Comparison of ENCODE assay signal across 12 cellular contexts in the genomic region with DNA sequence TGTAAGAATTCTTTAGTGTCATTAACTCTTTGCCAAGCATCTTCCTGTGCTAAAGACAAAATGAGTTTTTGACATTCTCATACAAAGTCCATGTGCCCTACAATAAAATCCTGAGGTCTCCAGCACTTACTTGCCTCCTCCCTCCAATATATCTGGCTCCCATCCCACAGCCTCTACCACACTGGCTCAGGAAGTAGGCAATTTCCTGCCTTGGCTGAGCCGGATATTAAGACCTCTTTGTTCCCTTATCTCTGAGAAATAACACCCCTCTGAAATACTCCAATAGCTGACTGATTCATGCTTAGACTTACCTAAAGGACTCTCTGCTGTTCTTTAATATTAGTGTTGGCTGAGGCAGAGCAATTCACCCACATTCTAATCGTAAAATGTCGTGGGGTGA. TPM values are rescaled to one million over a fixed set of nuclear protein-coding genes. Genes with fewer than 3 reads are reported as not detected.
DNase-seq lines count a peak whose midpoint lies in the region; ATAC-seq, FAIRE-seq and TF ChIP-seq lines count a peak whose summit lies in the region.
"Had no signal": no experiment of that assay in that cellular context is flagged by ENCODE, and none has a peak within 500 bp of the region (broad histone marks: within the 10 kb centered on the region; RNA-seq: fewer than 3 reads in every experiment).

No MANE protein-coding gene starts in this region.

- H3K4me2 ChIP-seq in HepG2 (ENCODE audit: low read depth, low read length) = no peak overlapping the region

- H3K9ac ChIP-seq in liver (ENCODE audit: low read depth in 1 of 2, low read length in 2 of 2) (no peak overlapping the region), HepG2 (ENCODE audit: insufficient read depth, low read depth, low read length) (no peak overlapping the region)

- in situ Hi-C loops in HepG2 (cut with HindIII; ENCODE audit: extremely low pct_ligation_motif_present, low pct_unique_long_range_greater_than_20kb) = no loop called here

- no peak for TF ChIP-seq RAD21 in liver (IDR thresholded peaks at IDR 0.05)
- no peak for TF ChIP-seq RAD21 in HepG2 (CRISPR knock-in tag; IDR thresholded peaks at IDR 0.05)

- H3K4me1 ChIP-seq in liver (ENCODE audit: control insufficient read depth in 4 of 4, insufficient read depth in 4 of 4, low read length in 3 of 4) = no peaks in the 10 kb centered on the region
- no peaks in the 10 kb centered on the region for H3K4me1 ChIP-seq in HepG2 (ENCODE audit: insufficient read depth, low read length)
- peaks cover 0 to 5% of the 10 kb centered on the region in 2 donors for H3K4me1 ChIP-seq in left lung
- H3K4me1 ChIP-seq: thyroid gland had no signal

- no peaks in the 10 kb centered on the region for H3K27me3 ChIP-seq in liver (ENCODE audit: control insufficient read depth in 4 of 4, insufficient read depth in 4 of 4, low read length in 3 of 4)
- no peaks in the 10 kb centered on the region for H3K27me3 ChIP-seq in HepG2 (ENCODE audit: control insufficient read depth in 1 of 2, insufficient read depth in 2 of 2, low read length in 2 of 2)
- no peaks in the 10 kb centered on the region for H3K27me3 ChIP-seq in left lung
- H3K27me3 ChIP-seq: thyroid gland had no signal

- H3K79me2 ChIP-seq in HepG2 (ENCODE audit: insufficient read depth, low read length) = no peaks in the 10 kb centered on the region

- WGBS in liver = 36% methylated on average over 3 of the region's 3 CpGs
- WGBS in HepG2 (ENCODE audit: low lambda C conversion rate) = 2% methylated on average over 3 of the region's 3 CpGs

- H3K27ac ChIP-seq in liver (ENCODE audit: low read depth in 1 of 2, low read length in 2 of 2) (no peak overlapping the region), HepG2 (ENCODE audit: extremely low read length, insufficient read depth, low read length) (no peak overlapping the region), left lung (peak overlapping the region in 1 of 2 donors; percentile 16)
- H3K27ac ChIP-seq: thyroid gland had no signal

- intact Hi-C loops in HepG2 (cut with micrococcal nuclease; ENCODE audit: unreplicated experiment) (no loop called here), left lung (cut with DNase I) (no loop called here)

- BruUV-seq in HepG2 (replicated peaks; lab: Mats Ljungman, UMichigan) = no TSS peak

- H3K36me3 ChIP-seq in liver (ENCODE audit: control insufficient read depth in 4 of 4, insufficient read depth in 3 of 4, low read depth in 1 of 4, low read length in 3 of 4) = no peaks in the 10 kb centered on the region
- H3K36me3 ChIP-seq in HepG2 (replicated peaks in 1 of 2; ENCODE audit: control insufficient read depth in 1 of 2, insufficient read depth in 2 of 2, low read length in 2 of 2) = no peaks in the 10 kb centered on the region
- no peaks in the 10 kb centered on the region for H3K36me3 ChIP-seq in left lung
- H3K36me3 ChIP-seq: thyroid gland had no signal

- POLR2A ChIA-PET in HepG2 (lab: Yijun Ruan, JAX) = no interaction called here

- no peak for TF ChIP-seq POLR2A in HepG2 (IDR thresholded peaks at IDR 0.05; ENCODE audit: insufficient read depth in 1 of 2, low read depth in 2 of 2, low read length in 2 of 2)

- H2AFZ ChIP-seq in HepG2 (ENCODE audit: low read length) = no peak overlapping the region

- no peak for FAIRE-seq in HepG2 (lab: Jason Lieb, UNC)
- no peak for FAIRE-seq in GM19239 (lab: Jason Lieb, UNC)

- H3K9me3 ChIP-seq in liver (ENCODE audit: control insufficient read depth in 4 of 4, low read length in 3 of 4) = no peaks in the 10 kb centered on the region
- H3K9me3 ChIP-seq in HepG2 (ENCODE audit: low read length) = no peaks in the 10 kb centered on the region
- no peaks in the 10 kb centered on the region for H3K9me3 ChIP-seq in left lung
- H3K9me3 ChIP-seq: thyroid gland had no signal

- TF ChIP-seq CTCF in liver (IDR thresholded peaks at IDR 0.05; ENCODE audit: low read depth, low read length, missing input control) (no peak), HepG2 (CRISPR knock-in tag; IDR thresholded peaks at IDR 0.05) (no peak), left lung (IDR thresholded peaks at IDR 0.05) (no peak), GM20000 (IDR thresholded peaks at IDR 0.05; ENCODE audit: extremely low read depth, missing control alignments) (no peak)

- no peak for ATAC-seq in HepG2
- ATAC-seq in left lung = no peak

- H4K20me1 ChIP-seq in HepG2 (ENCODE audit: insufficient read depth, low read length) = no peaks in the 10 kb centered on the region

- DNase-seq in HepG2 (ENCODE audit: low spot score) (no peak), amniotic epithelial cell (ENCODE audit: low read depth) (peak; percentile 2), iPS-NIHi11 (ENCODE audit: low spot score) (peak; percentile 14), left lung (no peak), GM19239 (ENCODE audit: insufficient read length, low spot score) (no peak), GM19238 (ENCODE audit: insufficient read length, low spot score) (no peak), GM20000 (ENCODE audit: low spot score) (no peak)
- DNase-seq: activated CD8-positive, alpha-beta memory T cell treated with anti-CD3 and anti-CD28 coated beads, Interleukin-2, amount 50 U/mL, for 48 hours; effector memory CD4-positive, alpha-beta T cell; thyroid gland had no signal

- CTCF ChIA-PET in HepG2 (lab: Yijun Ruan, JAX; ENCODE audit: low intra/inter-chr PET ratio, low total read pairs) = no interaction called here

- no peak for TF ChIP-seq EP300 in HepG2 (IDR thresholded peaks at IDR 0.05; ENCODE audit: low read depth in 2 of 2, low read length in 2 of 2)
- no peak for TF ChIP-seq EP300 in HepG2 (CRISPR knock-in tag; IDR thresholded peaks at IDR 0.05; ENCODE audit: borderline replicate concordance)

- H3K4me3 ChIP-seq in liver (ENCODE audit: low read depth in 1 of 3, low read length in 3 of 3) (no peak overlapping the region), HepG2 (replicated peaks in 1 of 3; ENCODE audit: insufficient read depth in 1 of 3, low read depth in 2 of 3, low read length in 3 of 3) (no peak overlapping the region), left lung (no peak overlapping the region)
- H3K4me3 ChIP-seq: lung, thyroid gland had no signal

TF ChIP-seq in liver, 16 proteins besides CTCF, POLR2A, EP300 and RAD21:
- TF ChIP-seq FOXA2 (IDR thresholded peaks at IDR 0.05) = no peak
- TF ChIP-seq SP1 (IDR thresholded peaks at IDR 0.05) = peak; percentile 10
- peak; percentile 14 for TF ChIP-seq NR2F2 (IDR thresholded peaks at IDR 0.05)

TF ChIP-seq in HepG2, 621 proteins besides CTCF, POLR2A, EP300 and RAD21:
- TF ChIP-seq CERS6 (CRISPR knock-in tag; IDR thresholded peaks at IDR 0.05) (no peak), ZNF224 (CRISPR knock-in tag; IDR thresholded peaks at IDR 0.05) (no peak), ZNF790 (CRISPR knock-in tag; IDR thresholded peaks at IDR 0.05; ENCODE audit: borderline replicate concordance) (no peak), ZNF724P (CRISPR knock-in tag; IDR thresholded peaks at IDR 0.05; ENCODE audit: borderline replicate concordance) (no peak), ZNF282 (IDR thresholded peaks at IDR 0.05; ENCODE audit: partially characterized antibody) (no peak), NFYC (CRISPR knock-in tag; IDR thresholded peaks at IDR 0.05) (no peak)
- TF ChIP-seq, protein P1, sequence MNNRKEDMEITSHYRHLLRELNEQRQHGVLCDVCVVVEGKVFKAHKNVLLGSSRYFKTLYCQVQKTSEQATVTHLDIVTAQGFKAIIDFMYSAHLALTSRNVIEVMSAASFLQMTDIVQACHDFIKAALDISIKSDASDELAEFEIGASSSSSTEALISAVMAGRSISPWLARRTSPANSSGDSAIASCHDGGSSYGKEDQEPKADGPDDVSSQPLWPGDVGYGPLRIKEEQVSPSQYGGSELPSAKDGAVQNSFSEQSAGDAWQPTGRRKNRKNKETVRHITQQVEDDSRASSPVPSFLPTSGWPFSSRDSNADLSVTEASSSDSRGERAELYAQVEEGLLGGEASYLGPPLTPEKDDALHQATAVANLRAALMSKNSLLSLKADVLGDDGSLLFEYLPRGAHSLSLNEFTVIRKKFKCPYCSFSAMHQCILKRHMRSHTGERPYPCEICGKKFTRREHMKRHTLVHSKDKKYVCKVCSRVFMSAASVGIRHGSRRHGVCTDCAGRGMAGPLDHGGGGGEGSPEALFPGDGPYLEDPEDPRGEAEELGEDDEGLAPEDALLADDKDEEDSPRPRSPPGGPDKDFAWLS (CRISPR knock-in tag; IDR thresholded peaks at IDR 0.05; ENCODE audit: borderline replicate concordance) = no peak

RNA-seq across cellular contexts. Expression of gene GORAB, which starts 37.6 kb away (rescaled TPM):
- total RNA-seq in liver = 10 to 100 TPM in 1 of 2 donors, 1 to 10 TPM in 1; 8.8 to 11.1 TPM
- polyA plus RNA-seq in liver = 1 to 10 TPM; 4.0 to 8.5 TPM
- 7.3 and 9.2 TPM in 2 replicates for total RNA-seq in HepG2 (2016; rRNA removed; fragmentation: Illumina TruSeq; extraction: Trizol)
- total RNA-seq in HepG2 (2016; cell fraction: cytosol; rRNA removed; fragmentation: Illumina TruSeq; extraction: Trizol; ENCODE audit: low read depth) = 4.4 and 4.6 TPM in 2 replicates
- total RNA-seq in HepG2 (2016; cell fraction: insoluble cytoplasmic fraction; rRNA removed; fragmentation: Illumina TruSeq; extraction: Trizol) = 8.4 and 10.2 TPM in 2 replicates
- total RNA-seq in HepG2 (2016; cell fraction: membrane; rRNA removed; fragmentation: Illumina TruSeq; extraction: Trizol) = 3.8 and 4.4 TPM in 2 replicates
- total RNA-seq in HepG2 (2016; cell fraction: nucleus; rRNA removed; fragmentation: Illumina TruSeq; extraction: Trizol) = 10.7 and 11.2 TPM in 2 replicates
- polyA plus RNA-seq in HepG2 (2011; rRNA removed) = 5.8 and 6.6 TPM in 2 replicates
- polyA plus RNA-seq in HepG2 (2011; cell fraction: cytosol; rRNA removed) = 1.4 and 2.3 TPM in 2 replicates
- polyA plus RNA-seq in HepG2 (2011; cell fraction: nucleus; rRNA removed) = 8.0 and 11.0 TPM in 2 replicates
- polyA plus RNA-seq in HepG2 (2012) = 2.7 and 4.6 TPM in 2 replicates
- polyA plus RNA-seq in HepG2 (2016; cell fraction: cytosol; fragmentation: Illumina TruSeq; extraction: Trizol; ENCODE audit: low read depth) = 0.62 and 0.84 TPM in 2 replicates
- 6.8 and 6.9 TPM in 2 replicates for polyA plus RNA-seq in HepG2 (2016; cell fraction: insoluble cytoplasmic fraction; fragmentation: Illumina TruSeq; extraction: Trizol; ENCODE audit: low read depth)
- 1.3 and 1.5 TPM in 2 replicates for polyA plus RNA-seq in HepG2 (2016; cell fraction: membrane; fragmentation: Illumina TruSeq; extraction: Trizol; ENCODE audit: low read depth)
- polyA plus RNA-seq in HepG2 (2016; cell fraction: nucleus; fragmentation: Illumina TruSeq; extraction: Trizol; ENCODE audit: insufficient read depth, low read depth) = 18.2 and 22.9 TPM in 2 replicates
- polyA minus RNA-seq in HepG2 (2011; rRNA and poly(A)+ RNA removed; ENCODE audit: low replicate concordance) = 5.8 and 12.3 TPM in 2 replicates
- polyA minus RNA-seq in HepG2 (2011; cell fraction: cytosol; rRNA and poly(A)+ RNA removed) = 2.9 and 4.6 TPM in 2 replicates
- 20.3 and 23.2 TPM in 2 replicates for polyA minus RNA-seq in HepG2 (2011; cell fraction: nucleus; rRNA and poly(A)+ RNA removed)
- total RNA-seq in left lung = 10 to 100 TPM; 11.1 to 15.5 TPM

Comparison
In these comparisons a context has a peak if more than half of its experiments do, and no peak if none do; other contexts are left out.
1. DNase-seq: peak in amniotic epithelial cell (single experiment) and iPS-NIHi11 (single experiment); none in HepG2 (single experiment), left lung (0 of 2), GM19239 (single experiment), GM19238 (single experiment) and GM20000 (single experiment).